Comparison of ENCODE assay signal across 36 cellular contexts in genomic region chr9:72915659-72916058, GRCh38. TPM values are rescaled to one million over a fixed set of nuclear protein-coding genes. Genes with fewer than 3 reads are reported as not detected.
"Had no signal": no experiment of that assay in that cellular context is flagged by ENCODE, and none has a peak within 500 bp of the region (broad histone marks: within the 10 kb centered on the region; RNA-seq: fewer than 3 reads in every experiment).

No MANE protein-coding gene starts in this region.

- H3K27ac ChIP-seq: KMS-11 had no signal

- H3K36me3 ChIP-seq: MG63 had no signal

- H3K9me3 ChIP-seq: MG63 had no signal

- H3K9ac ChIP-seq: KMS-11 had no signal

- H3K4me2 ChIP-seq: KMS-11 had no signal

- H3K4me3 ChIP-seq: MG63 had no signal

- DNase-seq: Karpas-422, Kasumi-1, MG63, MM.1S, MV-4-11, NCI-H1048, NCI-H1092, NCI-H1092 treated with DMSO at 0.1 percent for 48 hours, NCI-H1105, NCI-H1105 treated with DMSO at 0.1 percent for 48 hours, NCI-H1417, NCI-H1417 treated with DMSO at 0.1 percent for 48 hours, NCI-H1436, NCI-H1436 treated with DMSO at 0.1 percent for 48 hours, NCI-H146, NCI-H1694, NCI-H1694 treated with DMSO at 0.1 percent for 48 hours, NCI-H187, NCI-H187 treated with DMSO at 0.1 percent for 48 hours, NCI-H1930, NCI-H2029, NCI-H2029 treated with DMSO at 0.1 percent for 48 hours, NCI-H2081, NCI-H2081 treated with DMSO at 0.1 percent for 48 hours, NCI-H2107, NCI-H2171, NCI-H2171 treated with DMSO at 0.1 percent for 48 hours, NCI-H2227 treated with DMSO at 0.1 percent for 48 hours, NCI-H226, NCI-H345, NCI-H446, NCI-H446 treated with DMSO at 0.1 percent for 48 hours, NCI-H510A, NCI-H510A treated with DMSO at 0.1 percent for 48 hours had no signal

- H3K27me3 ChIP-seq: MG63 had no signal

RNA-seq across cellular contexts. Expression of gene ALDH1A1, which starts 37.2 kb away (rescaled TPM):
- total RNA-seq: MCF 10A had no signal
